7 cellular contexts compared by ENCODE assay signal in genomic region chr15:40764766-40765136, GRCh38. TPM values are rescaled to one million over a fixed set of nuclear protein-coding genes. Genes with fewer than 3 reads are reported as not detected.
A peak's percentile ranks its signal among the peaks of the same experiment; 100 is the strongest.
DNase-seq lines count a peak whose midpoint lies in the region; ATAC-seq and TF ChIP-seq lines count a peak whose summit lies in the region.

No MANE protein-coding gene starts in this region.

- peak overlapping the region; percentile 76 for H3K9ac ChIP-seq in HUES6 (ENCODE audit: low read length)
- H3K9ac ChIP-seq in iPS-18a (ENCODE audit: low read length) = peak overlapping the region; percentile 66

- peak overlapping the region; percentile 94 for H3K4me3 ChIP-seq in HUES6 (ENCODE audit: low read depth, low read length)
- peak overlapping the region; percentile 74 for H3K4me3 ChIP-seq in iPS-18a (ENCODE audit: low read length)
- H3K4me3 ChIP-seq in spleen = peak overlapping the region; percentile 59 to 95 (median 72)

- CTCF ChIA-PET in activated CD8-positive, alpha-beta T cell treated with anti-CD3 and anti-CD28 coated beads for 36 hours (lab: Charles Lee) = interaction anchor here (0.8 to 3.7 kb wide), 6 partner anchors 13 to 130 kb away, joined by 3 to 27 read pairs (median 4); partner anchors contain the start of gene VPS18

- WGBS in spleen, 5 donors = 35 to 49% (median 45%) methylated on average over 6 of the region's 6 CpGs

- no peak for ATAC-seq in activated CD8-positive, alpha-beta T cell treated with anti-CD3 and anti-CD28 coated beads for 36 hours
- no peak for ATAC-seq in HG03097 (IDR thresholded peaks at IDR 0.05; ENCODE audit: low FRiP score, unreplicated experiment)

- H3K36me3 Mint-ChIP-seq in activated CD8-positive, alpha-beta T cell treated with anti-CD3 and anti-CD28 coated beads for 36 hours (ENCODE audit: low read depth) = peaks cover 6% of the 10 kb centered on the region

- H3K9me3 ChIP-seq in HUES6 (ENCODE audit: control insufficient read depth, insufficient read depth, low read depth, low read length) (no peaks in the 10 kb centered on the region), iPS-18a (ENCODE audit: control insufficient read depth, low read depth, low read length) (no peaks in the 10 kb centered on the region), spleen (no peaks in the 10 kb centered on the region)

- H3K9me3 Mint-ChIP-seq in activated CD8-positive, alpha-beta T cell treated with anti-CD3 and anti-CD28 coated beads for 36 hours = no peaks in the 10 kb centered on the region

- H3K27ac ChIP-seq in HUES6 (ENCODE audit: low read depth, low read length) (no peak overlapping the region), iPS-18a (ENCODE audit: low read length) (no peak overlapping the region), spleen (peak overlapping the region; percentile 52 to 88 (median 72))

- no peak for TF ChIP-seq CTCF in activated CD8-positive, alpha-beta T cell treated with anti-CD3 and anti-CD28 coated beads for 36 hours (IDR thresholded peaks at IDR 0.05)
- TF ChIP-seq CTCF in spleen (IDR thresholded peaks at IDR 0.05 in 8 of 11, conservative IDR thresholded peaks at IDR 0.05 in 3 of 11) = no peak

- no peak for DNase-seq in activated CD8-positive, alpha-beta T cell treated with anti-CD3 and anti-CD28 coated beads for 36 hours
- DNase-seq in spleen = no peak
- no peak for DNase-seq in SHP77 treated with DMSO at 0.1 percent for 48 hours (lab: John Stamatoyannopoulos, UW)
- no peak for DNase-seq in NCI-H2081 treated with DMSO at 0.1 percent for 48 hours (lab: John Stamatoyannopoulos, UW)

- H3K4me1 ChIP-seq in HUES6 (ENCODE audit: control insufficient read depth, insufficient read depth, low read length) (peaks cover 48% of the 10 kb centered on the region), iPS-18a (ENCODE audit: control insufficient read depth, low read depth, low read length) (peaks cover 13% of the 10 kb centered on the region), spleen (peaks cover 16 to 72% (median 55%) of the 10 kb centered on the region in 6 donors)

- H3K4me3 Mint-ChIP-seq in activated CD8-positive, alpha-beta T cell treated with anti-CD3 and anti-CD28 coated beads for 36 hours = peak overlapping the region; percentile 86

- H3K27me3 Mint-ChIP-seq in activated CD8-positive, alpha-beta T cell treated with anti-CD3 and anti-CD28 coated beads for 36 hours = no peaks in the 10 kb centered on the region

- peaks cover 16% of the 10 kb centered on the region; the same call in 1 of the 2 replicates for H3K36me3 ChIP-seq in HUES6 (ENCODE audit: control insufficient read depth, insufficient read depth, low read length)
- no peaks in the 10 kb centered on the region for H3K36me3 ChIP-seq in iPS-18a (ENCODE audit: control insufficient read depth, low read depth, low read length)
- H3K36me3 ChIP-seq in spleen = peaks cover 0 to 29% (median 8%) of the 10 kb centered on the region in 6 donors

- peak overlapping the region; percentile 92 for H3K27ac Mint-ChIP-seq in activated CD8-positive, alpha-beta T cell treated with anti-CD3 and anti-CD28 coated beads for 36 hours

- POLR2A ChIA-PET in activated CD8-positive, alpha-beta T cell treated with anti-CD3 and anti-CD28 coated beads for 36 hours (lab: Charles Lee) = interaction anchor here (0.5 to 6.8 kb wide), 12 partner anchors 8 to 195 kb away, joined by 3 to 37 read pairs (median 5); partner anchors contain the start of genes RAD51, RMDN3, RPUSD2 and VPS18

- intact Hi-C loops in activated CD8-positive, alpha-beta T cell treated with anti-CD3 and anti-CD28 coated beads for 36 hours (cut with micrococcal nuclease) = loop anchor here (5.0 kb wide), 1 partner anchor 43 kb away; the partner anchor contains the start of genes DNAJC17 and ZFYVE19
- intact Hi-C loops in spleen (cut with DNase I; ENCODE audit: low total_unique reads) = no loop called here

- H3K4me1 Mint-ChIP-seq in activated CD8-positive, alpha-beta T cell treated with anti-CD3 and anti-CD28 coated beads for 36 hours (ENCODE audit: low read depth) = peaks cover 49% of the 10 kb centered on the region

- no peak for TF ChIP-seq POLR2A in spleen (IDR thresholded peaks at IDR 0.05)

- H3K27me3 ChIP-seq in HUES6 (ENCODE audit: control insufficient read depth, insufficient read depth, low read length) (no peaks in the 10 kb centered on the region), iPS-18a (ENCODE audit: control insufficient read depth, insufficient read depth, low read length) (peaks cover 19% of the 10 kb centered on the region), spleen (replicated peaks in 1 of 7) (no peaks in the 10 kb centered on the region)

RNA-seq across cellular contexts. Expression of gene GCHFR, which starts 0.9 kb away (rescaled TPM):
- 10 to 100 TPM; 44.8 to 46.6 TPM for total RNA-seq in activated CD8-positive, alpha-beta T cell treated with anti-CD3 and anti-CD28 coated beads for 36 hours
- total RNA-seq in spleen = 10 to 100 TPM in 4 of 7 donors, 1 to 10 TPM in 3; 6.1 to 21.9 (median 13.6) TPM
- 10 to 100 TPM; 17.7 to 38.0 (median 23.6) TPM for polyA plus RNA-seq in spleen

RNA-seq across cellular contexts. Expression of gene C15orf62, which starts 5.0 kb away (rescaled TPM):
- total RNA-seq in activated CD8-positive, alpha-beta T cell treated with anti-CD3 and anti-CD28 coated beads for 36 hours = under 1 TPM; 0.61 to 0.63 TPM
- under 1 TPM in 6 of 7 donors, not detected in 1; 0.20 to 0.66 (median 0.39) TPM for total RNA-seq in spleen
- under 1 TPM; 0.36 to 0.39 (median 0.38) TPM for polyA plus RNA-seq in spleen

RNA-seq across cellular contexts. Expression of gene RMDN3, which starts 9.7 kb away (rescaled TPM):
- 10 to 100 TPM; 20.8 to 21.6 TPM for total RNA-seq in activated CD8-positive, alpha-beta T cell treated with anti-CD3 and anti-CD28 coated beads for 36 hours
- 10 to 100 TPM; 19.7 to 32.2 (median 25.6) TPM for total RNA-seq in spleen
- polyA plus RNA-seq in spleen = 10 to 100 TPM; 13.0 to 15.4 (median 13.7) TPM

RNA-seq across cellular contexts. Expression of gene ZFYVE19, which starts 42.1 kb away (rescaled TPM):
- 10 to 100 TPM; 20.1 to 22.7 TPM for total RNA-seq in activated CD8-positive, alpha-beta T cell treated with anti-CD3 and anti-CD28 coated beads for 36 hours
- 10 to 100 TPM; 16.1 to 31.1 (median 20.3) TPM for total RNA-seq in spleen
- 10 to 100 TPM; 23.2 to 31.7 (median 27.3) TPM for polyA plus RNA-seq in spleen

RNA-seq across cellular contexts. Expression of gene DNAJC17, which starts 42.5 kb away (rescaled TPM):
- total RNA-seq in activated CD8-positive, alpha-beta T cell treated with anti-CD3 and anti-CD28 coated beads for 36 hours = 10 to 100 TPM; 35.8 to 35.9 TPM
- 10 to 100 TPM; 16.2 to 57.1 (median 41.1) TPM for total RNA-seq in spleen
- polyA plus RNA-seq in spleen = 10 to 100 TPM; 52.5 to 61.5 (median 60.4) TPM

Comparison
In these comparisons a context has a peak if more than half of its experiments do, and no peak if none do; other contexts are left out.
1. H3K27ac ChIP-seq: peak in spleen (8 of 8); none in HUES6 (single experiment) and iPS-18a (single experiment).
2. Peak in every context shown above with its lines, with median percentiles within 50 percentile points of each other: H3K4me3 ChIP-seq.